Comparison of ENCODE assay signal across 14 cellular contexts in the genomic region with DNA sequence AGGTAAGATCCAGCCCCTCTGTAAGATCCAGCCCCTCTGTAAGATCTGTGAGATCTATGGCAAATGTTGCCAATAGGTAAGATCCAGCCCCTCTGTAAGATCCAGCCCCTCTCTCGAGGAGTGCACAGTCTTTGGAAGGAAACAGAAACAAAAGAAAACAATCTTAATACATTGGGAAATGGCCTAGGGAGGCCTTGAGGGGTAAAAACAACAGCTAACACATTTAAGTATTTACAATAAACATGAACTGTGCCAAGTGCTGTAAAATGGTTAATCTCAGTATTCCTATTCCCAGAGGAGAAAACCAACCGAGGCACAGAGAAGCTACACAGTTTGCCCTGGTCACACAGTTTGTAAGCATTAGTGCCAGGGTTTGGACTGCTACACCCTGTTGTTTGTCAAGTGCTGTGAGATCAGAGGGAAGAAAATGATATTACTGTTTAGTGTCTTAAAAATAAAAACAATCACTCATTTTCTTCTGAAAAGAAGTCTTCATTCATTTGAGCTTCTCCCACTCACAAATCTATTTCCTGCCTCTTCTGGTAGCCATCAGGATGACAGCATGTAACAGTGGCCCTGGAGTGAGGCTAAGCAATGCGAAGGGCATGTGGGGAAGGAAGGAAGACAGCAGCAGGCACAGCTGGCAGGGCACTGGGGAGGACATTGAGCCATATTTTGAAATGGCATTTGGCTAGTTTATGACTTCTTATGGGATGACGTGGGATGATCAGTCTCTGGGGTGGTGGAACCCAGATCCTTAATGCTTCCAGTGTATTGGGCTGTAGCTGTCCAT.
A peak's percentile ranks its signal among the peaks of the same experiment; 100 is the strongest.
DNase-seq lines count a peak whose midpoint lies in the region; ATAC-seq and TF ChIP-seq lines count a peak whose summit lies in the region.
"Had no signal": no experiment of that assay in that cellular context is flagged by ENCODE, and none has a peak within 500 bp of the region (broad histone marks: within the 10 kb centered on the region; RNA-seq: fewer than 3 reads in every experiment).

No MANE protein-coding gene starts in this region.

- no peaks in the 10 kb centered on the region for H3K9me3 ChIP-seq in RWPE2 (ENCODE audit: severe bottlenecking)
- H3K9me3 ChIP-seq in ovary, result no peaks in the 10 kb centered on the region
- H3K9me3 ChIP-seq: ascending aorta had no signal

- no peaks in the 10 kb centered on the region for H3K27me3 ChIP-seq in RWPE2 (ENCODE audit: insufficient read depth, poor library complexity, severe bottlenecking)
- H3K27me3 ChIP-seq in ovary, result no peaks in the 10 kb centered on the region
- H3K27me3 ChIP-seq: ascending aorta had no signal

- TF ChIP-seq EP300 in ovary (IDR thresholded peaks at IDR 0.05), result no peak

- POLR2A ChIA-PET in HEK293T (lab: Yijun Ruan, JAX), result no interaction called here

- H3K36me3 ChIP-seq in RWPE2 (ENCODE audit: low read depth) (no peaks in the 10 kb centered on the region), ovary (no peaks in the 10 kb centered on the region)
- H3K36me3 ChIP-seq: ascending aorta had no signal

- CTCF ChIA-PET in HEK293T (lab: Yijun Ruan, JAX), result interaction anchor here (0.7 kb wide), 1 partner anchor 138 kb away, joined by 3 read pairs; no protein-coding TSS in a partner anchor

- H3K4me1 ChIP-seq in RWPE2 (ENCODE audit: insufficient read depth, poor library complexity, severe bottlenecking), result no peaks in the 10 kb centered on the region
- no peaks in the 10 kb centered on the region for H3K4me1 ChIP-seq in ovary (ENCODE audit: insufficient read depth)
- H3K4me1 ChIP-seq: ascending aorta had no signal

- no peak overlapping the region for H3K4me3 ChIP-seq in RWPE2 (ENCODE audit: severe bottlenecking)
- H3K4me3 ChIP-seq in fibroblast of pulmonary artery (replicated peaks; ENCODE audit: low read depth, low read length), result no peak overlapping the region
- no peak overlapping the region for H3K4me3 ChIP-seq in ovary
- H3K4me3 ChIP-seq: ascending aorta had no signal

- WGBS in ovary, 3 donors, result 26 to 43% (median 28%) methylated on average over 4 of the region's 4 CpGs

- H3K27ac ChIP-seq in RWPE2 (ENCODE audit: poor library complexity, severe bottlenecking) (no peak overlapping the region), ovary (no peak overlapping the region)
- H3K27ac ChIP-seq: ascending aorta, VCaP had no signal

- TF ChIP-seq POLR2A in ovary (IDR thresholded peaks at IDR 0.05), result no peak

- ATAC-seq in RWPE2 (ENCODE audit: low read depth) (0 out of 3 replicates have a peak, but pooled peaks have one; percentile 21), sciatic nerve (peak; percentile 56)

- TF ChIP-seq CTCF in RWPE2 (IDR thresholded peaks at IDR 0.05; ENCODE audit: poor library complexity, severe bottlenecking), result no peak
- TF ChIP-seq CTCF in fibroblast of pulmonary artery (IDR thresholded peaks at IDR 0.05; ENCODE audit: low read length, missing control alignments), result no peak
- no peak for TF ChIP-seq CTCF in ovary (IDR thresholded peaks at IDR 0.05)

- DNase-seq in EH (ENCODE audit: low read depth) (peak; percentile 3), RWPE2 (ENCODE audit: low spot score) (no peak), fibroblast of pulmonary artery (ENCODE audit: low read depth) (peak; percentile 18), sciatic nerve (ENCODE audit: low spot score) (no peak), ovary (no peak), HEK293T (ENCODE audit: extremely low spot score) (no peak), SKM-1 treated with dmso at 0.1 percent for 144 hours (lab: John Stamatoyannopoulos, UW; ENCODE audit: unreplicated experiment) (no peak)
- DNase-seq: activated CD4-positive, alpha-beta T cell treated with anti-CD3 and anti-CD28 coated beads, Interleukin-2, amount 50 U/mL, for 4 hours; activated naive CD4-positive, alpha-beta T cell treated with anti-CD3 and anti-CD28 coated beads for 36 hours; NCI-H2171 treated with DMSO at 0.1 percent for 48 hours; SHP77; stimulated activated naive CD4-positive, alpha-beta T cell had no signal

- intact Hi-C loops in sciatic nerve (cut with DNase I) (no loop called here), ovary (cut with DNase I) (no loop called here)

TF ChIP-seq in HEK293T, 16 proteins besides CTCF, POLR2A, EP300 and RAD21:
- TF ChIP-seq SP1 (IDR thresholded peaks at IDR 0.05) (no peak), NFRKB (IDR thresholded peaks at IDR 0.05) (no peak), ZNF384 (IDR thresholded peaks at IDR 0.05) (no peak), L3MBTL2 (conservative IDR thresholded peaks at IDR 0.05) (no peak), LEF1 (IDR thresholded peaks at IDR 0.05; ENCODE audit: borderline replicate concordance) (no peak)

Comparison
In these comparisons a context has a peak if more than half of its experiments do, and no peak if none do; other contexts are left out.
1. DNase-seq: peak in EH (single experiment) and fibroblast of pulmonary artery (single experiment); none in RWPE2 (single experiment), sciatic nerve (single experiment), ovary (0 of 5), HEK293T (single experiment) and SKM-1 treated with dmso at 0.1 percent for 144 hours (single experiment).